ENCODE assay signal across 8 cellular contexts in genomic region chr2:128233790-128234395, GRCh38.
DNase-seq lines count a peak whose midpoint lies in the region; ATAC-seq, FAIRE-seq and TF ChIP-seq lines count a peak whose summit lies in the region.

No MANE protein-coding gene starts in this region.

- H3K4me3 ChIP-seq in bronchial epithelial cell (ENCODE audit: low read depth, low read length): peak overlapping the region; percentile 66
- H3K4me3 ChIP-seq in neutrophil (ENCODE audit: low read depth in 1 of 2, low read length in 1 of 2): peak overlapping the region; percentile 69 to 88

- FAIRE-seq in bronchial epithelial cell (lab: Jason Lieb, UNC): no peak

- TF ChIP-seq CTCF in bronchial epithelial cell (IDR thresholded peaks at IDR 0.05; ENCODE audit: insufficient read depth, low read length, severe bottlenecking): no peak
- no peak for TF ChIP-seq CTCF in neutrophil (IDR thresholded peaks at IDR 0.05)

- ATAC-seq in GM18868 (IDR thresholded peaks at IDR 0.05; ENCODE audit: unreplicated experiment) (peak; percentile 9), HG03196 (IDR thresholded peaks at IDR 0.05; ENCODE audit: unreplicated experiment) (no peak)

- peaks cover 9 to 11% of the 10 kb centered on the region in 2 experiments for H3K4me1 ChIP-seq in neutrophil (ENCODE audit: control insufficient read depth in 1 of 2, insufficient read depth in 1 of 2, low read depth in 1 of 2, low read length in 1 of 2)

- no peak for TF ChIP-seq EP300 in Ishikawa (IDR thresholded peaks at IDR 0.05; ENCODE audit: borderline replicate concordance)

- peak overlapping the region; percentile 77 for H3K27ac ChIP-seq in neutrophil

- TF ChIP-seq RAD21 in Ishikawa (IDR thresholded peaks at IDR 0.05; ENCODE audit: low read depth): no peak

- DNase-seq in bronchial epithelial cell (ENCODE audit: low read depth) (no peak), NOMO-1 (lab: John Stamatoyannopoulos, UW; ENCODE audit: unreplicated experiment in 2 of 2) (no peak), dermis blood vessel endothelial cell (no peak), NCI-H446 (lab: John Stamatoyannopoulos, UW) (no peak)

- H3K27me3 ChIP-seq in bronchial epithelial cell (ENCODE audit: control insufficient read depth, insufficient read depth, low read length): no peaks in the 10 kb centered on the region
- H3K27me3 ChIP-seq in neutrophil: peaks cover 36% of the 10 kb centered on the region

- H3K36me3 ChIP-seq in bronchial epithelial cell (ENCODE audit: control insufficient read depth, insufficient read depth, low read length) (no peaks in the 10 kb centered on the region), neutrophil (no peaks in the 10 kb centered on the region)

- H3K9me3 ChIP-seq in neutrophil: no peaks in the 10 kb centered on the region

TF ChIP-seq in Ishikawa, 13 proteins besides CTCF, POLR2A, EP300 and RAD21:
- no peak for TF ChIP-seq TEAD4 (IDR thresholded peaks at IDR 0.05)
- TF ChIP-seq TAF1 (IDR thresholded peaks at IDR 0.05; ENCODE audit: low read depth): no peak
- TF ChIP-seq, protein P1, sequence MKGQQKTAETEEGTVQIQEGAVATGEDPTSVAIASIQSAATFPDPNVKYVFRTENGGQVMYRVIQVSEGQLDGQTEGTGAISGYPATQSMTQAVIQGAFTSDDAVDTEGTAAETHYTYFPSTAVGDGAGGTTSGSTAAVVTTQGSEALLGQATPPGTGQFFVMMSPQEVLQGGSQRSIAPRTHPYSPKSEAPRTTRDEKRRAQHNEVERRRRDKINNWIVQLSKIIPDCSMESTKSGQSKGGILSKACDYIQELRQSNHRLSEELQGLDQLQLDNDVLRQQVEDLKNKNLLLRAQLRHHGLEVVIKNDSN (IDR thresholded peaks at IDR 0.05): 0 out of 2 replicates have a peak, but pooled peaks have one; percentile 23
- TF ChIP-seq, protein P2, sequence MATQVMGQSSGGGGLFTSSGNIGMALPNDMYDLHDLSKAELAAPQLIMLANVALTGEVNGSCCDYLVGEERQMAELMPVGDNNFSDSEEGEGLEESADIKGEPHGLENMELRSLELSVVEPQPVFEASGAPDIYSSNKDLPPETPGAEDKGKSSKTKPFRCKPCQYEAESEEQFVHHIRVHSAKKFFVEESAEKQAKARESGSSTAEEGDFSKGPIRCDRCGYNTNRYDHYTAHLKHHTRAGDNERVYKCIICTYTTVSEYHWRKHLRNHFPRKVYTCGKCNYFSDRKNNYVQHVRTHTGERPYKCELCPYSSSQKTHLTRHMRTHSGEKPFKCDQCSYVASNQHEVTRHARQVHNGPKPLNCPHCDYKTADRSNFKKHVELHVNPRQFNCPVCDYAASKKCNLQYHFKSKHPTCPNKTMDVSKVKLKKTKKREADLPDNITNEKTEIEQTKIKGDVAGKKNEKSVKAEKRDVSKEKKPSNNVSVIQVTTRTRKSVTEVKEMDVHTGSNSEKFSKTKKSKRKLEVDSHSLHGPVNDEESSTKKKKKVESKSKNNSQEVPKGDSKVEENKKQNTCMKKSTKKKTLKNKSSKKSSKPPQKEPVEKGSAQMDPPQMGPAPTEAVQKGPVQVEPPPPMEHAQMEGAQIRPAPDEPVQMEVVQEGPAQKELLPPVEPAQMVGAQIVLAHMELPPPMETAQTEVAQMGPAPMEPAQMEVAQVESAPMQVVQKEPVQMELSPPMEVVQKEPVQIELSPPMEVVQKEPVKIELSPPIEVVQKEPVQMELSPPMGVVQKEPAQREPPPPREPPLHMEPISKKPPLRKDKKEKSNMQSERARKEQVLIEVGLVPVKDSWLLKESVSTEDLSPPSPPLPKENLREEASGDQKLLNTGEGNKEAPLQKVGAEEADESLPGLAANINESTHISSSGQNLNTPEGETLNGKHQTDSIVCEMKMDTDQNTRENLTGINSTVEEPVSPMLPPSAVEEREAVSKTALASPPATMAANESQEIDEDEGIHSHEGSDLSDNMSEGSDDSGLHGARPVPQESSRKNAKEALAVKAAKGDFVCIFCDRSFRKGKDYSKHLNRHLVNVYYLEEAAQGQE (IDR thresholded peaks at IDR 0.05; ENCODE audit: low read depth): no peak
